Comparison of ENCODE assay signal across 17 cellular contexts in genomic region chr1:156598731-156599432, GRCh38. TPM values are rescaled to one million over a fixed set of nuclear protein-coding genes. Genes with fewer than 3 reads are reported as not detected.
A peak's percentile ranks its signal among the peaks of the same experiment; 100 is the strongest.
DNase-seq lines count a peak whose midpoint lies in the region; ATAC-seq and TF ChIP-seq lines count a peak whose summit lies in the region.
"Had no signal": no experiment of that assay in that cellular context is flagged by ENCODE, and none has a peak within 500 bp of the region (broad histone marks: within the 10 kb centered on the region; RNA-seq: fewer than 3 reads in every experiment).

No MANE protein-coding gene starts in this region.

- H3K27ac ChIP-seq in upper lobe of right lung, result no peak overlapping the region
- H3K27ac ChIP-seq in foreskin keratinocyte, result no peak overlapping the region

- H3K4me3 ChIP-seq in upper lobe of right lung, result no peak overlapping the region
- H3K4me3 ChIP-seq: HAP-1, lung had no signal

- H3K36me3 Mint-ChIP-seq in natural killer cell treated with Interleukin-12 subunit alpha and Interleukin-12 subunit beta and Interleukin-15 and Interleukin-18, amount 100 ng/mL, for 72 hours, result peaks cover 18% of the 10 kb centered on the region
- H3K36me3 Mint-ChIP-seq in natural killer cell, result no peaks in the 10 kb centered on the region
- H3K36me3 Mint-ChIP-seq in activated naive CD8-positive, alpha-beta T cell, result peaks cover 3% of the 10 kb centered on the region

- TF ChIP-seq CTCF in natural killer cell (IDR thresholded peaks at IDR 0.05), result no peak
- no peak for TF ChIP-seq CTCF in upper lobe of right lung (IDR thresholded peaks at IDR 0.05)
- no peak for TF ChIP-seq CTCF in foreskin keratinocyte (conservative IDR thresholded peaks at IDR 0.05)

- no peak overlapping the region for H3K4me3 Mint-ChIP-seq in natural killer cell treated with Interleukin-12 subunit alpha and Interleukin-12 subunit beta and Interleukin-15 and Interleukin-18, amount 100 ng/mL, for 72 hours
- H3K4me3 Mint-ChIP-seq in natural killer cell, result no peak overlapping the region
- no peak overlapping the region for H3K4me3 Mint-ChIP-seq in activated naive CD8-positive, alpha-beta T cell

- peak overlapping the region; percentile 22 to 40 for H3K27ac Mint-ChIP-seq in natural killer cell treated with Interleukin-12 subunit alpha and Interleukin-12 subunit beta and Interleukin-15 and Interleukin-18, amount 100 ng/mL, for 72 hours
- peak overlapping the region in 1 of 2 donors; percentile 45 for H3K27ac Mint-ChIP-seq in natural killer cell
- H3K27ac Mint-ChIP-seq in activated naive CD8-positive, alpha-beta T cell, result peak overlapping the region; percentile 100

- no peaks in the 10 kb centered on the region for H3K9me3 ChIP-seq in upper lobe of right lung
- H3K9me3 ChIP-seq: HAP-1 had no signal

- no peak for DNase-seq in natural killer cell treated with Interleukin-12 subunit alpha and Interleukin-12 subunit beta and Interleukin-15 and Interleukin-18, amount 100 ng/mL, for 72 hours (ENCODE audit: low spot score)
- no peak for DNase-seq in natural killer cell
- DNase-seq in upper lobe of right lung, result peak; percentile 17
- DNase-seq in foreskin keratinocyte, result no peak
- no peak for DNase-seq in SW480 (ENCODE audit: low spot score)
- DNase-seq: activated effector memory CD4-positive, alpha-beta T cell treated with Interleukin-2 at 50 U/mL for 16 hours; cortex of kidney; DMS 273 treated with DMSO at 0.1 percent for 48 hours; head of caudate nucleus; NCI-H1694 treated with DMSO at 0.1 percent for 48 hours; NCI-H446 treated with DMSO at 0.1 percent for 48 hours; SHP77 treated with DMSO at 0.1 percent for 48 hours had no signal

- peaks cover 22% of the 10 kb centered on the region for H3K4me1 ChIP-seq in upper lobe of right lung
- H3K4me1 ChIP-seq in foreskin keratinocyte, result peaks cover 3% of the 10 kb centered on the region

- peaks cover 26 to 27% of the 10 kb centered on the region in 2 donors for H3K4me1 Mint-ChIP-seq in natural killer cell treated with Interleukin-12 subunit alpha and Interleukin-12 subunit beta and Interleukin-15 and Interleukin-18, amount 100 ng/mL, for 72 hours (ENCODE audit: low read depth in 2 of 2)
- peaks cover 20 to 34% of the 10 kb centered on the region in 2 donors for H3K4me1 Mint-ChIP-seq in natural killer cell
- peaks cover 39% of the 10 kb centered on the region for H3K4me1 Mint-ChIP-seq in activated naive CD8-positive, alpha-beta T cell (ENCODE audit: low read depth)

- ATAC-seq in natural killer cell treated with Interleukin-12 subunit alpha and Interleukin-12 subunit beta and Interleukin-15 and Interleukin-18, amount 100 ng/mL, for 72 hours, result no peak
- no peak for ATAC-seq in natural killer cell
- no peak for ATAC-seq in upper lobe of right lung
- ATAC-seq in foreskin keratinocyte, result no peak

- H3K36me3 ChIP-seq in upper lobe of right lung, result peaks cover 46% of the 10 kb centered on the region

- no peaks in the 10 kb centered on the region for H3K9me3 Mint-ChIP-seq in natural killer cell treated with Interleukin-12 subunit alpha and Interleukin-12 subunit beta and Interleukin-15 and Interleukin-18, amount 100 ng/mL, for 72 hours
- H3K9me3 Mint-ChIP-seq in natural killer cell, result no peaks in the 10 kb centered on the region
- H3K9me3 Mint-ChIP-seq in activated naive CD8-positive, alpha-beta T cell (ENCODE audit: low read depth), result no peaks in the 10 kb centered on the region

- H3K27me3 ChIP-seq in upper lobe of right lung (no peaks in the 10 kb centered on the region), foreskin keratinocyte (no peaks in the 10 kb centered on the region)

- no peaks in the 10 kb centered on the region for H3K27me3 Mint-ChIP-seq in natural killer cell treated with Interleukin-12 subunit alpha and Interleukin-12 subunit beta and Interleukin-15 and Interleukin-18, amount 100 ng/mL, for 72 hours
- no peaks in the 10 kb centered on the region for H3K27me3 Mint-ChIP-seq in natural killer cell (ENCODE audit: low read depth in 2 of 2)
- H3K27me3 Mint-ChIP-seq in activated naive CD8-positive, alpha-beta T cell, result no peaks in the 10 kb centered on the region

- intact Hi-C loops in natural killer cell (cut with micrococcal nuclease) (no loop called here), upper lobe of right lung (cut with DNase I) (no loop called here)

RNA-seq across cellular contexts. Expression of gene GPATCH4, which starts 2.4 kb away (rescaled TPM):
- 100 to 1,000 TPM in 1 of 2 donors, 10 to 100 TPM in 1; 47.9 to 135 TPM for total RNA-seq in natural killer cell treated with Interleukin-12 subunit alpha and Interleukin-12 subunit beta and Interleukin-15 and Interleukin-18, amount 100 ng/mL, for 72 hours
- total RNA-seq in natural killer cell (10 to 100 TPM; 19.3 to 27.3 (median 22.1) TPM), upper lobe of right lung (22.4 TPM), foreskin keratinocyte (39.3 and 46.8 TPM in 2 replicates)
- polyA plus RNA-seq in foreskin keratinocyte, result 39.0 and 45.9 TPM in 2 replicates

RNA-seq across cellular contexts. Expression of gene NAXE, which starts 7.3 kb away (rescaled TPM):
- total RNA-seq in natural killer cell treated with Interleukin-12 subunit alpha and Interleukin-12 subunit beta and Interleukin-15 and Interleukin-18, amount 100 ng/mL, for 72 hours, result 10 to 100 TPM; 54.0 to 67.5 TPM
- total RNA-seq in natural killer cell (10 to 100 TPM; 32.6 to 52.5 (median 36.6) TPM), upper lobe of right lung (69.2 TPM), foreskin keratinocyte (115 and 118 TPM in 2 replicates)
- polyA plus RNA-seq in foreskin keratinocyte, result 142 and 149 TPM in 2 replicates

RNA-seq across cellular contexts. Expression of gene TTC24, which starts 19.4 kb away (rescaled TPM):
- 1 to 10 TPM; 1.8 to 2.2 TPM for total RNA-seq in natural killer cell treated with Interleukin-12 subunit alpha and Interleukin-12 subunit beta and Interleukin-15 and Interleukin-18, amount 100 ng/mL, for 72 hours
- total RNA-seq in natural killer cell (1 to 10 TPM; 3.3 to 4.1 (median 4.0) TPM), upper lobe of right lung (not detected), foreskin keratinocyte (not detected in 2 replicates)
- polyA plus RNA-seq in foreskin keratinocyte, result not detected in 2 replicates
- total RNA-seq: MCF 10A had no signal
- polyA plus RNA-seq: neural cell had no signal

RNA-seq across cellular contexts. Expression of gene HAPLN2, which starts 20.3 kb away (rescaled TPM):
- not detected for total RNA-seq in natural killer cell treated with Interleukin-12 subunit alpha and Interleukin-12 subunit beta and Interleukin-15 and Interleukin-18, amount 100 ng/mL, for 72 hours
- not detected for total RNA-seq in natural killer cell
- 0.78 TPM for total RNA-seq in upper lobe of right lung
- not detected in 2 replicates for total RNA-seq in foreskin keratinocyte
- polyA plus RNA-seq in foreskin keratinocyte, result not detected in 2 replicates
- total RNA-seq: MCF 10A had no signal

RNA-seq across cellular contexts. Expression of gene IQGAP3, which starts 26.5 kb away (rescaled TPM):
- 1 to 10 TPM; 3.4 to 6.4 TPM for total RNA-seq in natural killer cell treated with Interleukin-12 subunit alpha and Interleukin-12 subunit beta and Interleukin-15 and Interleukin-18, amount 100 ng/mL, for 72 hours
- total RNA-seq in natural killer cell, result under 1 TPM; 0.08 to 0.21 (median 0.14) TPM
- total RNA-seq in upper lobe of right lung, result 1.3 TPM
- total RNA-seq in foreskin keratinocyte, result 29.4 and 35.7 TPM in 2 replicates
- polyA plus RNA-seq in foreskin keratinocyte, result 7.8 and 11.3 TPM in 2 replicates
- polyA plus RNA-seq: neural cell had no signal
